1 cellular context compared by ENCODE assay signal in genomic region chr17:44002141-44002848, GRCh38.
TF ChIP-seq lines count a peak whose summit lies in the region.

No MANE protein-coding gene starts in this region.

TF ChIP-seq in HepG2, 621 proteins besides CTCF, POLR2A, EP300 and RAD21 (continued from another document and continues in another):
- no peak for TF ChIP-seq ZNF318 (CRISPR knock-in tag; IDR thresholded peaks at IDR 0.05)
- TF ChIP-seq, protein P1, sequence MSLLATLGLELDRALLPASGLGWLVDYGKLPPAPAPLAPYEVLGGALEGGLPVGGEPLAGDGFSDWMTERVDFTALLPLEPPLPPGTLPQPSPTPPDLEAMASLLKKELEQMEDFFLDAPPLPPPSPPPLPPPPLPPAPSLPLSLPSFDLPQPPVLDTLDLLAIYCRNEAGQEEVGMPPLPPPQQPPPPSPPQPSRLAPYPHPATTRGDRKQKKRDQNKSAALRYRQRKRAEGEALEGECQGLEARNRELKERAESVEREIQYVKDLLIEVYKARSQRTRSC (CRISPR knock-in tag; IDR thresholded peaks at IDR 0.05; ENCODE audit: low read depth): no peak
- TF ChIP-seq, protein P2, sequence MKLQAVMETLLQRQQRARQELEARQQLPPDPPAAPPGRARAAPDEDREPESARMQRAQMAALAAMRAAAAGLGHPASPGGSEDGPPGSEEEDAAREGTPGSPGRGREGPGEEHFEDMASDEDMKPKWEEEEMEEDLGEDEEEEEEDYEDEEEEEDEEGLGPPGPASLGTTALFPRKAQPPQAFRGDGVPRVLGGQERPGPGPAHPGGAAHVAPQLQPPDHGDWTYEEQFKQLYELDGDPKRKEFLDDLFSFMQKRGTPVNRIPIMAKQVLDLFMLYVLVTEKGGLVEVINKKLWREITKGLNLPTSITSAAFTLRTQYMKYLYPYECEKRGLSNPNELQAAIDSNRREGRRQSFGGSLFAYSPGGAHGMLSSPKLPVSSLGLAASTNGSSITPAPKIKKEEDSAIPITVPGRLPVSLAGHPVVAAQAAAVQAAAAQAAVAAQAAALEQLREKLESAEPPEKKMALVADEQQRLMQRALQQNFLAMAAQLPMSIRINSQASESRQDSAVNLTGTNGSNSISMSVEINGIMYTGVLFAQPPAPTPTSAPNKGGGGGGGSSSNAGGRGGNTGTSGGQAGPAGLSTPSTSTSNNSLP (IDR thresholded peaks at IDR 0.05; ENCODE audit: low read depth, low read length): no peak
- no peak for TF ChIP-seq NONO (IDR thresholded peaks at IDR 0.05)
- TF ChIP-seq NONO (CRISPR knock-in tag; conservative IDR thresholded peaks at IDR 0.05): 0 out of 2 replicates have a peak, but pooled peaks have one; percentile 46
- TF ChIP-seq KMT2A (CRISPR knock-in tag; IDR thresholded peaks at IDR 0.05): no peak
- 0 out of 2 replicates have a peak, but pooled peaks have one; percentile 57 for TF ChIP-seq ZBTB21 (CRISPR knock-in tag; IDR thresholded peaks at IDR 0.05)
- TF ChIP-seq MXD3 (CRISPR knock-in tag; IDR thresholded peaks at IDR 0.05): peak; percentile 52
- TF ChIP-seq NRL (CRISPR knock-in tag; IDR thresholded peaks at IDR 0.05; ENCODE audit: borderline replicate concordance): no peak
- TF ChIP-seq ZNF615 (CRISPR knock-in tag; IDR thresholded peaks at IDR 0.05; ENCODE audit: borderline replicate concordance): no peak
- no peak; the same call in 1 of the 2 replicates for TF ChIP-seq MYNN (CRISPR knock-in tag; IDR thresholded peaks at IDR 0.05; ENCODE audit: low read depth)
- no peak for TF ChIP-seq ISL2 (CRISPR knock-in tag; IDR thresholded peaks at IDR 0.05)
- peak; percentile 52 for TF ChIP-seq ZNF18 (CRISPR knock-in tag; IDR thresholded peaks at IDR 0.05; ENCODE audit: insufficient replicate concordance)
- TF ChIP-seq, protein P3, sequence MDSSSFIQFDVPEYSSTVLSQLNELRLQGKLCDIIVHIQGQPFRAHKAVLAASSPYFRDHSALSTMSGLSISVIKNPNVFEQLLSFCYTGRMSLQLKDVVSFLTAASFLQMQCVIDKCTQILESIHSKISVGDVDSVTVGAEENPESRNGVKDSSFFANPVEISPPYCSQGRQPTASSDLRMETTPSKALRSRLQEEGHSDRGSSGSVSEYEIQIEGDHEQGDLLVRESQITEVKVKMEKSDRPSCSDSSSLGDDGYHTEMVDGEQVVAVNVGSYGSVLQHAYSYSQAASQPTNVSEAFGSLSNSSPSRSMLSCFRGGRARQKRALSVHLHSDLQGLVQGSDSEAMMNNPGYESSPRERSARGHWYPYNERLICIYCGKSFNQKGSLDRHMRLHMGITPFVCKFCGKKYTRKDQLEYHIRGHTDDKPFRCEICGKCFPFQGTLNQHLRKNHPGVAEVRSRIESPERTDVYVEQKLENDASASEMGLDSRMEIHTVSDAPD (CRISPR knock-in tag; IDR thresholded peaks at IDR 0.05): no peak
- no peak for TF ChIP-seq BRF2 (CRISPR knock-in tag; IDR thresholded peaks at IDR 0.05)
- TF ChIP-seq HNF4A (CRISPR knock-in tag; IDR thresholded peaks at IDR 0.05): peak; percentile 22; the same call in 1 of the 2 replicates
- no peak for TF ChIP-seq ZSCAN29 (CRISPR knock-in tag; conservative IDR thresholded peaks at IDR 0.05)
- no peak for TF ChIP-seq ZSCAN22 (CRISPR knock-in tag; IDR thresholded peaks at IDR 0.05)
- TF ChIP-seq, protein P4, sequence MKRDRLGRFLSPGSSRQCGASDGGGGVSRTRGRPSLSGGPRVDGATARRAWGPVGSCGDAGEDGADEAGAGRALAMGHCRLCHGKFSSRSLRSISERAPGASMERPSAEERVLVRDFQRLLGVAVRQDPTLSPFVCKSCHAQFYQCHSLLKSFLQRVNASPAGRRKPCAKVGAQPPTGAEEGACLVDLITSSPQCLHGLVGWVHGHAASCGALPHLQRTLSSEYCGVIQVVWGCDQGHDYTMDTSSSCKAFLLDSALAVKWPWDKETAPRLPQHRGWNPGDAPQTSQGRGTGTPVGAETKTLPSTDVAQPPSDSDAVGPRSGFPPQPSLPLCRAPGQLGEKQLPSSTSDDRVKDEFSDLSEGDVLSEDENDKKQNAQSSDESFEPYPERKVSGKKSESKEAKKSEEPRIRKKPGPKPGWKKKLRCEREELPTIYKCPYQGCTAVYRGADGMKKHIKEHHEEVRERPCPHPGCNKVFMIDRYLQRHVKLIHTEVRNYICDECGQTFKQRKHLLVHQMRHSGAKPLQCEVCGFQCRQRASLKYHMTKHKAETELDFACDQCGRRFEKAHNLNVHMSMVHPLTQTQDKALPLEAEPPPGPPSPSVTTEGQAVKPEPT (CRISPR knock-in tag; IDR thresholded peaks at IDR 0.05; ENCODE audit: low read depth): no peak
- TF ChIP-seq SP2 (CRISPR knock-in tag; IDR thresholded peaks at IDR 0.05): no peak
- TF ChIP-seq JUNB (CRISPR knock-in tag; IDR thresholded peaks at IDR 0.05; ENCODE audit: borderline replicate concordance): no peak
- no peak for TF ChIP-seq HINFP (CRISPR knock-in tag; IDR thresholded peaks at IDR 0.05; ENCODE audit: low read depth)
- TF ChIP-seq NR2F2 (IDR thresholded peaks at IDR 0.05; ENCODE audit: borderline replicate concordance, low read depth): no peak
- peak; percentile 84 for TF ChIP-seq ZSCAN25 (CRISPR knock-in tag; IDR thresholded peaks at IDR 0.05)
- 0 out of 2 replicates have a peak, but pooled peaks have one; percentile 40 for TF ChIP-seq ZNF292 (CRISPR knock-in tag; IDR thresholded peaks at IDR 0.05; ENCODE audit: borderline replicate concordance, low read depth)
- TF ChIP-seq ZNF740 (CRISPR knock-in tag; IDR thresholded peaks at IDR 0.05): no peak
- TF ChIP-seq ZNF775 (CRISPR knock-in tag; IDR thresholded peaks at IDR 0.05; ENCODE audit: borderline replicate concordance): no peak
- no peak for TF ChIP-seq ZKSCAN5 (CRISPR knock-in tag; IDR thresholded peaks at IDR 0.05)
- TF ChIP-seq, protein P5, sequence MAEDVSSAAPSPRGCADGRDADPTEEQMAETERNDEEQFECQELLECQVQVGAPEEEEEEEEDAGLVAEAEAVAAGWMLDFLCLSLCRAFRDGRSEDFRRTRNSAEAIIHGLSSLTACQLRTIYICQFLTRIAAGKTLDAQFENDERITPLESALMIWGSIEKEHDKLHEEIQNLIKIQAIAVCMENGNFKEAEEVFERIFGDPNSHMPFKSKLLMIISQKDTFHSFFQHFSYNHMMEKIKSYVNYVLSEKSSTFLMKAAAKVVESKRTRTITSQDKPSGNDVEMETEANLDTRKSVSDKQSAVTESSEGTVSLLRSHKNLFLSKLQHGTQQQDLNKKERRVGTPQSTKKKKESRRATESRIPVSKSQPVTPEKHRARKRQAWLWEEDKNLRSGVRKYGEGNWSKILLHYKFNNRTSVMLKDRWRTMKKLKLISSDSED (CRISPR knock-in tag; IDR thresholded peaks at IDR 0.05): no peak
- 0 out of 2 replicates have a peak, but pooled peaks have one; percentile 51 for TF ChIP-seq RFXAP (CRISPR knock-in tag; IDR thresholded peaks at IDR 0.05; ENCODE audit: borderline replicate concordance)
- 0 out of 2 replicates have a peak, but pooled peaks have one; percentile 22 for TF ChIP-seq TSC22D2 (CRISPR knock-in tag; IDR thresholded peaks at IDR 0.05; ENCODE audit: borderline replicate concordance)
- TF ChIP-seq ZNF839 (CRISPR knock-in tag; IDR thresholded peaks at IDR 0.05; ENCODE audit: borderline replicate concordance): no peak
- no peak for TF ChIP-seq TMF1 (CRISPR knock-in tag; IDR thresholded peaks at IDR 0.05; ENCODE audit: low read depth)
- peak; percentile 75 for TF ChIP-seq GATAD1 (CRISPR knock-in tag; IDR thresholded peaks at IDR 0.05)
